Comparison of ENCODE assay signal across 23 cellular contexts in genomic region chr6:37779111-37779800, GRCh38. TPM values are rescaled to one million over a fixed set of nuclear protein-coding genes. Genes with fewer than 3 reads are reported as not detected.
DNase-seq lines count a peak whose midpoint lies in the region; ATAC-seq, FAIRE-seq and TF ChIP-seq lines count a peak whose summit lies in the region.
"Had no signal": no experiment of that assay in that cellular context is flagged by ENCODE, and none has a peak within 500 bp of the region (broad histone marks: within the 10 kb centered on the region; RNA-seq: fewer than 3 reads in every experiment).

No MANE protein-coding gene starts in this region.

- POLR2A ChIA-PET in GM12878 (lab: Charles Lee), result interaction anchor here (1.1 kb wide), 1 partner anchor 179 kb away, joined by 6 read pairs; no protein-coding TSS in a partner anchor

- ATAC-seq in GM12878 (peak; percentile 5), GM21825 (IDR thresholded peaks at IDR 0.05; ENCODE audit: unreplicated experiment) (no peak)
- ATAC-seq: T-helper 17 cell had no signal

- H3K9ac ChIP-seq in GM12878 (ENCODE audit: control insufficient read depth, insufficient read depth, low read length) (no peak overlapping the region), neuronal stem cell (ENCODE audit: low read depth, low read length, poor library complexity) (no peak overlapping the region)

- H3K4me2 ChIP-seq in GM12878 (ENCODE audit: control insufficient read depth, insufficient read depth), result no peak overlapping the region
- H3K4me2 ChIP-seq in neuronal stem cell (ENCODE audit: insufficient read depth, low read length, poor library complexity, severe bottlenecking), result no peak overlapping the region

- H3K79me2 ChIP-seq in GM12878 (ENCODE audit: control insufficient read depth, insufficient read depth, low read length), result no peaks in the 10 kb centered on the region

- FAIRE-seq in GM12891 (lab: Jason Lieb, UNC) (no peak), GM12878 (lab: Jason Lieb, UNC) (no peak)

- H4K20me1 ChIP-seq in GM12878 (ENCODE audit: control insufficient read depth, insufficient read depth), result no peaks in the 10 kb centered on the region

- H3K14ac ChIP-seq in neuronal stem cell (ENCODE audit: low read length), result no peak overlapping the region

- H3K23ac ChIP-seq in neuronal stem cell (ENCODE audit: low read depth, low read length, poor library complexity), result no peak overlapping the region

- no peak overlapping the region for H4K8ac ChIP-seq in neuronal stem cell (ENCODE audit: low read depth, low read length)

- peak overlapping the region; percentile 70 for H2AK5ac ChIP-seq in neuronal stem cell (ENCODE audit: low read depth, low read length)

- DNase-seq in GM12891 (ENCODE audit: insufficient read length, low spot score), result no peak
- peak; percentile 55 for DNase-seq in MG63
- DNase-seq in GM12878 (ENCODE audit: low read depth, low spot score), result no peak
- no peak for DNase-seq in neuronal stem cell (ENCODE audit: low spot score)
- no peak for DNase-seq in hypothalamus (lab: John Stamatoyannopoulos, UW)
- no peak for DNase-seq in NAMALWA (ENCODE audit: low spot score)
- DNase-seq: activated CD4-positive, alpha-beta memory T cell treated with anti-CD3 and anti-CD28 coated beads for 36 hours; activated T-cell treated with anti-CD3 and anti-CD28 coated beads for 4 hours; Calu3; effector memory CD4-positive, alpha-beta T cell; GDM1; head of caudate nucleus; immature natural killer cell; lower lobe of right lung; NCI-H1105 treated with DMSO at 0.1 percent for 48 hours; NCI-H524 treated with DMSO at 0.1 percent for 48 hours; SHP77 treated with DMSO at 0.1 percent for 48 hours; sigmoid colon; stimulated activated naive CD4-positive, alpha-beta T cell; T-helper 17 cell; thyroid gland; WERI-Rb-1 had no signal

- no peak overlapping the region for H3K4ac ChIP-seq in neuronal stem cell (ENCODE audit: low read length)

- intact Hi-C loops in GM12878 (cut with micrococcal nuclease; ENCODE audit: unreplicated experiment), result no loop called here

- no peak overlapping the region for H2AFZ ChIP-seq in GM12878 (ENCODE audit: control insufficient read depth, low read depth, low read length)
- no peak overlapping the region for H2AFZ ChIP-seq in neuronal stem cell (ENCODE audit: low read length)

- WGBS in GM12878 (ENCODE audit: insufficient coverage, insufficient replicate concordance, low lambda C conversion rate, missing lambda C conversion rate), result 77% methylated on average over 3 of the region's 4 CpGs
- WGBS in neuronal stem cell (ENCODE audit: extremely low coverage in 2 of 2, insufficient read length in 2 of 2, insufficient replicate concordance in 1 of 2), 2 donors, result no CpG with 5 or more reads among the region's 4 CpGs

- peak overlapping the region; percentile 24; the same call in 1 of the 2 replicates for H3K27ac ChIP-seq in GM12878 (ENCODE audit: control insufficient read depth, insufficient read depth)
- no peak overlapping the region for H3K27ac ChIP-seq in neuronal stem cell (replicated peaks; ENCODE audit: low read length)
- H3K27ac ChIP-seq: lower lobe of right lung, sigmoid colon, thyroid gland, WERI-Rb-1 had no signal

- no peak for TF ChIP-seq CTCF in GM12878 (IDR thresholded peaks at IDR 0.05 in 2 of 3, conservative IDR thresholded peaks at IDR 0.05 in 1 of 3; ENCODE audit: control insufficient read depth in 2 of 3, extremely low read depth in 1 of 3, insufficient read depth in 1 of 3, low read depth in 3 of 3, low read length in 3 of 3)

- peak overlapping the region; percentile 34 for H2BK15ac ChIP-seq in neuronal stem cell (ENCODE audit: low read length)

- TF ChIP-seq EP300 in GM12878 (IDR thresholded peaks at IDR 0.05; ENCODE audit: borderline replicate concordance in 1 of 2, control insufficient read depth in 1 of 2, low read depth in 2 of 2, low read length in 2 of 2), result no peak

- in situ Hi-C loops in GM12878 (cut with MboI), result no loop called here

- H3K18ac ChIP-seq in neuronal stem cell (ENCODE audit: low read length), result peak overlapping the region; percentile 80

- H2BK12ac ChIP-seq in neuronal stem cell (ENCODE audit: low read length), result no peak overlapping the region

- H3K4me3 ChIP-seq in MG63 (no peak overlapping the region), GM12878 (no peak overlapping the region), neuronal stem cell (ENCODE audit: low read length in 2 of 2) (no peak overlapping the region)
- H3K4me3 ChIP-seq: lower lobe of right lung, sigmoid colon, thyroid gland had no signal

- no peak for TF ChIP-seq POLR2A in GM12891 (IDR thresholded peaks at IDR 0.05; ENCODE audit: low read depth, low read length)
- TF ChIP-seq POLR2A in GM12878 (IDR thresholded peaks at IDR 0.05; ENCODE audit: low read depth, low read length), result no peak

- H4K91ac ChIP-seq in neuronal stem cell (ENCODE audit: low read depth, low read length, poor library complexity), result no peak overlapping the region

- H3K36me3 ChIP-seq in MG63 (no peaks in the 10 kb centered on the region), GM12878 (ENCODE audit: control insufficient read depth in 2 of 2, insufficient read depth in 2 of 2, low read length in 1 of 2) (no peaks in the 10 kb centered on the region), neuronal stem cell (replicated peaks in 1 of 2; ENCODE audit: control insufficient read depth in 2 of 2, insufficient read depth in 2 of 2, low read length in 2 of 2) (no peaks in the 10 kb centered on the region)
- H3K36me3 ChIP-seq: lower lobe of right lung, sigmoid colon, thyroid gland, WERI-Rb-1 had no signal

- SMC1A ChIA-PET in GM12878 (lab: Charles Lee; ENCODE audit: uncharacterized antibody, unreplicated experiment), result no interaction called here

- RAD21 ChIA-PET in GM12878 (lab: Charles Lee; ENCODE audit: unreplicated experiment), result interaction anchor here (1.6 to 1.8 kb wide), 3 partner anchors 11 to 74 kb away, joined by 3 to 6 read pairs (median 5); no protein-coding TSS in a partner anchor

- peak overlapping the region; percentile 55 for H2BK5ac ChIP-seq in neuronal stem cell (ENCODE audit: low read length)

- H3K9me3 ChIP-seq in MG63 (no peaks in the 10 kb centered on the region), GM12878 (replicated peaks; ENCODE audit: control insufficient read depth, insufficient read depth, low read length) (no peaks in the 10 kb centered on the region; the same call in 2 of the 3 replicates), neuronal stem cell (replicated peaks in 1 of 2; ENCODE audit: control insufficient read depth in 2 of 2, insufficient read depth in 1 of 2, low read depth in 1 of 2, low read length in 2 of 2) (no peaks in the 10 kb centered on the region)
- H3K9me3 ChIP-seq: lower lobe of right lung, sigmoid colon, thyroid gland had no signal

- CTCF ChIA-PET in GM12878 (lab: Yijun Ruan, JAX), result interaction anchor here (1.0 to 1.5 kb wide), 3 partner anchors 12 to 80 kb away, joined by 3 to 6 read pairs (median 3); no protein-coding TSS in a partner anchor

- no peak for TF ChIP-seq RAD21 in GM12878 (IDR thresholded peaks at IDR 0.05; ENCODE audit: insufficient read depth, low read depth, low read length)

- peaks cover 37% of the 10 kb centered on the region for H3K4me1 ChIP-seq in GM12878 (ENCODE audit: control insufficient read depth, insufficient read depth, low read length)
- peaks cover 34 to 46% of the 10 kb centered on the region in 2 donors for H3K4me1 ChIP-seq in neuronal stem cell (ENCODE audit: control insufficient read depth in 2 of 2, insufficient read depth in 1 of 2, low read depth in 1 of 2, low read length in 2 of 2)

- H2BK120ac ChIP-seq in neuronal stem cell (ENCODE audit: low read depth, low read length), result no peak overlapping the region

- no peaks in the 10 kb centered on the region for H3K79me1 ChIP-seq in neuronal stem cell (ENCODE audit: low read depth, low read length)

- H3K27me3 ChIP-seq in MG63 (no peaks in the 10 kb centered on the region), GM12878 (replicated peaks in 1 of 2; ENCODE audit: control insufficient read depth in 2 of 2, insufficient read depth in 2 of 2, low read length in 1 of 2) (no peaks in the 10 kb centered on the region), neuronal stem cell (ENCODE audit: control insufficient read depth in 3 of 3, insufficient read depth in 3 of 3, low read depth in 1 of 3, low read length in 3 of 3) (peaks cover 0 to 16% (median 7%) of the 10 kb centered on the region in 3 experiments)
- H3K27me3 ChIP-seq: sigmoid colon, thyroid gland had no signal

- BruUV-seq in GM12878 (replicated peaks; lab: Mats Ljungman, UMichigan), result no TSS peak

TF ChIP-seq in GM12891, 5 proteins besides CTCF, POLR2A, EP300 and RAD21 (continues in another document):
- no peak for TF ChIP-seq POU2F2 (IDR thresholded peaks at IDR 0.05; ENCODE audit: low read depth, low read length)
- TF ChIP-seq SPI1 (IDR thresholded peaks at IDR 0.05; ENCODE audit: low read depth, low read length), result peak; percentile 46; the same call in 1 of the 2 replicates
- no peak for TF ChIP-seq PAX5 (IDR thresholded peaks at IDR 0.05; ENCODE audit: insufficient read depth, low read length, severe bottlenecking)

TF ChIP-seq in GM12878, 131 proteins besides CTCF, POLR2A, EP300 and RAD21 (continues in another document):
- TF ChIP-seq IKZF2 (IDR thresholded peaks at IDR 0.05) (0 out of 4 replicates have a peak, but pooled peaks of 1 of the 2 experiments have one; percentile 22), IKZF1 (conservative IDR thresholded peaks at IDR 0.05) (no peak), MXI1 (IDR thresholded peaks at IDR 0.05; ENCODE audit: low read depth, low read length) (no peak), SIX5 (IDR thresholded peaks at IDR 0.05; ENCODE audit: low read depth, low read length, severe bottlenecking) (no peak)

RNA-seq across cellular contexts. Expression of gene ZFAND3, which starts 40.3 kb away (rescaled TPM):
- polyA plus RNA-seq in GM12891 (2012; ENCODE audit: low read depth, missing spikeins), result 41.4 TPM
- total RNA-seq in MG63 (2014; rRNA removed; shearing (Covaris generic); ENCODE audit: low replicate concordance), result 26.2 and 31.0 TPM in 2 replicates
- total RNA-seq in GM12878 (2013; cell fraction: nucleolus; rRNA removed), result 26.2 and 26.9 TPM in 2 replicates
- total RNA-seq in GM12878 (2014; rRNA removed) (8.2 and 10.7 TPM in 2 replicates), GM12878 (2014; rRNA removed; fragmentation: Illumina TruSeq; extraction: Trizol) (18.2 and 19.1 TPM in 2 replicates), GM12878 (2021) (34.4 and 38.0 TPM in 2 replicates)
- 25.3 TPM for polyA plus RNA-seq in GM12878 (2011; ENCODE audit: low read depth)
- polyA plus RNA-seq in GM12878 (2011; rRNA removed) (16.0 and 17.0 TPM in 2 replicates), GM12878 (2014; fragmentation: Illumina TruSeq; extraction: Trizol) (29.1 and 34.3 TPM in 2 replicates), GM12878 (2014; fragmentation: Nextera tagmentation; extraction: Ambion mirVana) (1 to 10 TPM in 1 of 2 experiments, under 1 TPM in 1; 0.90 to 1.8 TPM), GM12878 (2014; rRNA removed) (16.9 and 17.2 TPM in 2 replicates), GM12878 (2016; fragmentation: Nextera tagmentation; extraction: Ambion mirVana) (10 to 100 TPM in 1 of 2 experiments, 1 to 10 TPM in 1; 5.3 to 15.7 TPM)
- 9.5 and 13.2 TPM in 2 replicates for polyA plus RNA-seq in GM12878 (2011; cell fraction: cytosol; rRNA removed)
- polyA plus RNA-seq in GM12878 (2011; cell fraction: nucleus; rRNA removed), result 7.8 and 10.9 TPM in 2 replicates
- polyA plus RNA-seq in GM12878 (2012), result 50.6 and 56.3 TPM in 2 replicates
- 10.6 and 11.9 TPM in 2 replicates for polyA minus RNA-seq in GM12878 (2011; rRNA and poly(A)+ RNA removed)
- 13.6 and 16.2 TPM in 2 replicates for polyA minus RNA-seq in GM12878 (2011; cell fraction: cytosol; rRNA and poly(A)+ RNA removed)
- 10.0 and 25.9 TPM in 2 replicates for polyA minus RNA-seq in GM12878 (2011; cell fraction: nucleus; rRNA and poly(A)+ RNA removed)
- polyA plus RNA-seq in neuronal stem cell (2013, experiment 1 of 2), result 76.7 TPM
- 81.6 TPM for polyA plus RNA-seq in neuronal stem cell (2013, experiment 2 of 2)
